ENCODE assay signal across 3 cellular contexts in genomic region chr4:169379688-169380087, GRCh38.
TF ChIP-seq lines count a peak whose summit lies in the region.

No MANE protein-coding gene starts in this region.

TF ChIP-seq in HepG2, 621 proteins besides CTCF, POLR2A, EP300 and RAD21:
- TF ChIP-seq ZNF235 (CRISPR knock-in tag; IDR thresholded peaks at IDR 0.05; ENCODE audit: borderline replicate concordance) (no peak), KMT2A (CRISPR knock-in tag; IDR thresholded peaks at IDR 0.05) (no peak), MAFF (IDR thresholded peaks at IDR 0.05; ENCODE audit: low read depth, low read length) (peak; percentile 70), MAFK (conservative IDR thresholded peaks at IDR 0.05 in 1 of 2, IDR thresholded peaks at IDR 0.05 in 1 of 2; ENCODE audit: low read length in 2 of 2) (peak; percentile 57 to 64; a peak in 3 of 4 replicates), TMF1 (CRISPR knock-in tag; IDR thresholded peaks at IDR 0.05; ENCODE audit: low read depth) (no peak)
TF ChIP-seq in HepG2: peak in this region for 2.

TF ChIP-seq in IMR-90, 13 proteins besides CTCF, POLR2A, EP300 and RAD21:
- TF ChIP-seq USF2 (IDR thresholded peaks at IDR 0.05; ENCODE audit: low read depth, low read length) (no peak), MAFK (IDR thresholded peaks at IDR 0.05; ENCODE audit: low read depth, low read length) (peak; percentile 45; the same call in 1 of the 2 replicates), BHLHE40 (IDR thresholded peaks at IDR 0.05; ENCODE audit: low read depth, low read length) (no peak), RFX5 (IDR thresholded peaks at IDR 0.05; ENCODE audit: low read depth, low read length) (no peak), ELK1 (IDR thresholded peaks at IDR 0.05; ENCODE audit: borderline replicate concordance, low read depth, low read length) (no peak), FOS (IDR thresholded peaks at IDR 0.05; ENCODE audit: low read depth, low read length) (no peak), RCOR1 (IDR thresholded peaks at IDR 0.05; ENCODE audit: insufficient replicate concordance, low read length) (no peak)

TF ChIP-seq in K562, 482 proteins besides CTCF, POLR2A, EP300 and RAD21:
- no peak for TF ChIP-seq ZNF124 (CRISPR knock-in tag; IDR thresholded peaks at IDR 0.05)
- TF ChIP-seq FOXP4 (CRISPR knock-in tag; IDR thresholded peaks at IDR 0.05; ENCODE audit: borderline replicate concordance) = no peak
- TF ChIP-seq FOXJ2 (tag; IDR thresholded peaks at IDR 0.05) = no peak
- TF ChIP-seq CLOCK (CRISPR knock-in tag; IDR thresholded peaks at IDR 0.05; ENCODE audit: borderline replicate concordance) = no peak
- TF ChIP-seq MTF1 (CRISPR knock-in tag; IDR thresholded peaks at IDR 0.05; ENCODE audit: borderline replicate concordance) = no peak
- peak; percentile 60; the same call in 1 of the 2 replicates for TF ChIP-seq ZNF316 (IDR thresholded peaks at IDR 0.05)
